ENCODE assay signal across 16 cellular contexts in genomic region chr4:182810103-182810605, GRCh38.
"Had no signal": no experiment of that assay in that cellular context is flagged by ENCODE, and none has a peak within 500 bp of the region (broad histone marks: within the 10 kb centered on the region; RNA-seq: fewer than 3 reads in every experiment).

No MANE protein-coding gene starts in this region.

- H3K9me3 ChIP-seq: left ventricle myocardium inferior, prostate gland, right atrium auricular region, tibial artery, uterus had no signal

- H3K4me3 ChIP-seq: body of pancreas, left ventricle myocardium inferior, prostate gland, right atrium auricular region, tibial artery, uterus had no signal

- H3K4me1 ChIP-seq: body of pancreas, prostate gland, uterus had no signal

- H3K27me3 ChIP-seq: body of pancreas, right atrium auricular region, uterus had no signal

- FAIRE-seq: colon had no signal

- DNase-seq: activated CD4-positive, alpha-beta memory T cell treated with anti-CD3 and anti-CD28 coated beads, Interleukin-2, amount 10 ng/mL, durations not matched to agents 7 days and 5 days; activated CD4-positive, CD25-positive, alpha-beta regulatory T cell; activated CD8-positive, alpha-beta memory T cell treated with anti-CD3 and anti-CD28 coated beads, Interleukin-2, amount 10 ng/mL, durations not matched to agents 7 days and 5 days; caudate nucleus; foreskin melanocyte; head of caudate nucleus; kidney glomerular epithelial cell; left ventricle myocardium inferior; mammary epithelial cell; stimulated activated naive CD4-positive, alpha-beta T cell treated with Interleukin-2 at 50 U/mL for 16 hours; tibial artery; uterus had no signal

- ATAC-seq: body of pancreas had no signal

- H3K36me3 ChIP-seq: left ventricle myocardium inferior, prostate gland, right atrium auricular region, tibial artery, uterus had no signal

- H3K27ac ChIP-seq: body of pancreas, left ventricle myocardium inferior, prostate gland, right atrium auricular region, tibial artery, uterus had no signal
